1 cellular context compared by ENCODE assay signal in the genomic region with DNA sequence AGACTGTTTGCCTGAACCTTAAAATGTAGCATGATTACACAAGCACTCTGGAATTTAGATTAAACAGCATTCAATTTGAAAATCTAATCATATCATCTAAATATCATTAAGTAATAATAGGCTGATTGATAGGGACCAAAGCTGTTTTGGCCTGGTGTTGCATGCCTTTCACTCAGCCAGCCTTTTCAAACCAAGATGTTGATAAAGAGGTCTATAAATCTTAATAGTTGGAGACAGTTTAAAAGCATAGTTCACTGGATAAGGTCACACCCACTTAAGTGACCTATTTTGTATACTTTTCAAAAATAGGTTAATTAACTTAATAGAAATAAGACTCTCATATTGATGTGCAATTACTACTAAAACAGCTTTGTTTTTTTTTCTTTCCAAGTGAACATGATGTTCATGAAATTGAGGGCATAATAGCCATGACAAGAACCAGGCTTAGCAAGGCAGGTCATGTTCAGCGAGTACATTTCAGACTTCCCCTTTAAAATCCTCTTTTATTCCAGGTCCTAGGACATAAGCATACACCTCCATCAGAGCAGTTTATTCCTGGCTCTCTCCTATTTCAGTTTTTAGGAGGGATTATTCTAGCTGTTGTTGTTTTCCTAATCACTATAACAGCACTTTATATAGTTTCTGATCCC.
A peak's percentile ranks its signal among the peaks of the same experiment; 100 is the strongest.
TF ChIP-seq lines count a peak whose summit lies in the region.

No MANE protein-coding gene starts in this region.

TF ChIP-seq in SK-N-SH, 30 proteins besides CTCF, POLR2A, EP300 and RAD21 (continued from another document):
- TF ChIP-seq, protein P1, sequence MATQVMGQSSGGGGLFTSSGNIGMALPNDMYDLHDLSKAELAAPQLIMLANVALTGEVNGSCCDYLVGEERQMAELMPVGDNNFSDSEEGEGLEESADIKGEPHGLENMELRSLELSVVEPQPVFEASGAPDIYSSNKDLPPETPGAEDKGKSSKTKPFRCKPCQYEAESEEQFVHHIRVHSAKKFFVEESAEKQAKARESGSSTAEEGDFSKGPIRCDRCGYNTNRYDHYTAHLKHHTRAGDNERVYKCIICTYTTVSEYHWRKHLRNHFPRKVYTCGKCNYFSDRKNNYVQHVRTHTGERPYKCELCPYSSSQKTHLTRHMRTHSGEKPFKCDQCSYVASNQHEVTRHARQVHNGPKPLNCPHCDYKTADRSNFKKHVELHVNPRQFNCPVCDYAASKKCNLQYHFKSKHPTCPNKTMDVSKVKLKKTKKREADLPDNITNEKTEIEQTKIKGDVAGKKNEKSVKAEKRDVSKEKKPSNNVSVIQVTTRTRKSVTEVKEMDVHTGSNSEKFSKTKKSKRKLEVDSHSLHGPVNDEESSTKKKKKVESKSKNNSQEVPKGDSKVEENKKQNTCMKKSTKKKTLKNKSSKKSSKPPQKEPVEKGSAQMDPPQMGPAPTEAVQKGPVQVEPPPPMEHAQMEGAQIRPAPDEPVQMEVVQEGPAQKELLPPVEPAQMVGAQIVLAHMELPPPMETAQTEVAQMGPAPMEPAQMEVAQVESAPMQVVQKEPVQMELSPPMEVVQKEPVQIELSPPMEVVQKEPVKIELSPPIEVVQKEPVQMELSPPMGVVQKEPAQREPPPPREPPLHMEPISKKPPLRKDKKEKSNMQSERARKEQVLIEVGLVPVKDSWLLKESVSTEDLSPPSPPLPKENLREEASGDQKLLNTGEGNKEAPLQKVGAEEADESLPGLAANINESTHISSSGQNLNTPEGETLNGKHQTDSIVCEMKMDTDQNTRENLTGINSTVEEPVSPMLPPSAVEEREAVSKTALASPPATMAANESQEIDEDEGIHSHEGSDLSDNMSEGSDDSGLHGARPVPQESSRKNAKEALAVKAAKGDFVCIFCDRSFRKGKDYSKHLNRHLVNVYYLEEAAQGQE (IDR thresholded peaks at IDR 0.05; ENCODE audit: low read depth, low read length) = no peak
- no peak for TF ChIP-seq EZH2phosphoT487 (IDR thresholded peaks at IDR 0.05; ENCODE audit: borderline replicate concordance, low read depth)
- TF ChIP-seq, protein P2, sequence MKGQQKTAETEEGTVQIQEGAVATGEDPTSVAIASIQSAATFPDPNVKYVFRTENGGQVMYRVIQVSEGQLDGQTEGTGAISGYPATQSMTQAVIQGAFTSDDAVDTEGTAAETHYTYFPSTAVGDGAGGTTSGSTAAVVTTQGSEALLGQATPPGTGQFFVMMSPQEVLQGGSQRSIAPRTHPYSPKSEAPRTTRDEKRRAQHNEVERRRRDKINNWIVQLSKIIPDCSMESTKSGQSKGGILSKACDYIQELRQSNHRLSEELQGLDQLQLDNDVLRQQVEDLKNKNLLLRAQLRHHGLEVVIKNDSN (IDR thresholded peaks at IDR 0.05; ENCODE audit: borderline replicate concordance, low read depth) = no peak
- peak; percentile 59; the same call in 1 of the 2 replicates for TF ChIP-seq NFIC (IDR thresholded peaks at IDR 0.05; ENCODE audit: borderline replicate concordance)
- TF ChIP-seq TCF12 (IDR thresholded peaks at IDR 0.05) = peak; percentile 73
- TF ChIP-seq RXRA (IDR thresholded peaks at IDR 0.05; ENCODE audit: borderline replicate concordance, low read depth) = peak; percentile 25; the same call in 1 of the 2 replicates
- TF ChIP-seq, protein P3, sequence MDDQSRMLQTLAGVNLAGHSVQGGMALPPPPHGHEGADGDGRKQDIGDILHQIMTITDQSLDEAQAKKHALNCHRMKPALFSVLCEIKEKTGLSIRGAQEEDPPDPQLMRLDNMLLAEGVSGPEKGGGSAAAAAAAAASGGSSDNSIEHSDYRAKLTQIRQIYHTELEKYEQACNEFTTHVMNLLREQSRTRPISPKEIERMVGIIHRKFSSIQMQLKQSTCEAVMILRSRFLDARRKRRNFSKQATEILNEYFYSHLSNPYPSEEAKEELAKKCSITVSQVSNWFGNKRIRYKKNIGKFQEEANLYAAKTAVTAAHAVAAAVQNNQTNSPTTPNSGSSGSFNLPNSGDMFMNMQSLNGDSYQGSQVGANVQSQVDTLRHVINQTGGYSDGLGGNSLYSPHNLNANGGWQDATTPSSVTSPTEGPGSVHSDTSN (IDR thresholded peaks at IDR 0.05) = peak; percentile 86
- TF ChIP-seq TEAD4 (IDR thresholded peaks at IDR 0.05; ENCODE audit: borderline replicate concordance, insufficient read depth) = peak; percentile 69; the same call in 1 of the 2 replicates
- peak; percentile 52 for TF ChIP-seq JUND (IDR thresholded peaks at IDR 0.05)
- TF ChIP-seq RCOR1 (IDR thresholded peaks at IDR 0.05; ENCODE audit: low read length) = peak; percentile 50; the same call in 1 of the 2 replicates
- peak; percentile 38; the same call in 1 of the 2 replicates for TF ChIP-seq POLR2AphosphoS5 (IDR thresholded peaks at IDR 0.05; ENCODE audit: low read depth, low read length)
